In genomic region chr1:51330331-51331201, GRCh38 we compare ENCODE assay signal across 8 cellular contexts. TPM values are rescaled to one million over a fixed set of nuclear protein-coding genes. Genes with fewer than 3 reads are reported as not detected.
DNase-seq lines count a peak whose midpoint lies in the region; TF ChIP-seq lines count a peak whose summit lies in the region.

Gene TTC39A, minus strand, starts transcription at chr1:51330562. Its CDS starts 85 bp downstream, at chr1:51330477.

- no peaks in the 10 kb centered on the region for H3K27me3 ChIP-seq in MG63

- H3K4me3 ChIP-seq in LNCaP clone FGC (ENCODE audit: low read depth, low read length) (peak within 1 kb of the TSS; percentile 52), MG63 (no peak within 1 kb of the TSS)

- H3K9me3 ChIP-seq in MG63, result no peaks in the 10 kb centered on the region

- no peaks in the 10 kb centered on the region for H3K36me3 ChIP-seq in MG63

- DNase-seq in DMS53 (lab: John Stamatoyannopoulos, UW) (peak; percentile 85), LNCaP clone FGC (ENCODE audit: low read depth) (no peak), ecto neural progenitor cell (ENCODE audit: low spot score) (peak; percentile 54), mucosa of gallbladder (ENCODE audit: low spot score) (no peak), MG63 (no peak), SIG-M5 (lab: John Stamatoyannopoulos, UW) (no peak), GM19238 (ENCODE audit: insufficient read length, low spot score) (no peak), HUDEP-2 (lab: John Stamatoyannopoulos, UW; ENCODE audit: unreplicated experiment in 76 of 76) (no peak)

- TF ChIP-seq CTCF in LNCaP clone FGC (IDR thresholded peaks at IDR 0.05; ENCODE audit: control insufficient read depth, extremely low read depth, insufficient read depth), result no peak

RNA-seq across cellular contexts. Expression of gene TTC39A, which starts in this region (rescaled TPM):
- total RNA-seq in mucosa of gallbladder, result 62.3 TPM
- total RNA-seq in MG63 (2014; rRNA removed; shearing (Covaris generic); ENCODE audit: low replicate concordance), result 0.82 TPM in 1 of 2 replicates, not detected in the other

Comparison
In these comparisons a context has a peak if more than half of its experiments do, and no peak if none do; other contexts are left out.
1. RNA of gene TTC39A (total RNA-seq): 62.3 TPM in mucosa of gallbladder (single experiment); 0.82 TPM in MG63; every median in the first group is over 10 times any median in the second.
2. DNase-seq: peak in DMS53 (single experiment) and ecto neural progenitor cell (single experiment); none in LNCaP clone FGC (single experiment), mucosa of gallbladder (single experiment), MG63 (single experiment), SIG-M5 (single experiment), GM19238 (single experiment) and HUDEP-2 (0 of 76).